1 cellular context compared by ENCODE assay signal in the genomic region with DNA sequence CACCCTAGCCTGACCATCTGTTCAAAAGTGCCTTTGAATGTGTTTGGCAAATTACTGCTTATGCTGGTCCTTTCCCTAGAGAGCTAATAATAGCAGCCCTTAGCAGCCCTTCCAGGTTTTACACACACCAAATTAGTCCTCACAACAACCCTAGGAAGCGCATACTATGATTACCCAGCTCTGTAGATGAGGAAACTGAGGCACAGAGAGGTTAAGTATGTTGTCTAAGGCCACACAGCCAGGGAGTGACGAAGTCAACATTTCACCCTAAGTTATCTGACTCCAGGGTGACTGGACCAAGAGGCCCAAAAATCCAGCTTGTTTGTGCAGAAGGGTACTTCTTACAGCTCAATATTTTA.
TF ChIP-seq lines count a peak whose summit lies in the region.

No MANE protein-coding gene starts in this region.

TF ChIP-seq in K562, 482 proteins besides CTCF, POLR2A, EP300 and RAD21 (continued from another document):
- TF ChIP-seq, protein P1, sequence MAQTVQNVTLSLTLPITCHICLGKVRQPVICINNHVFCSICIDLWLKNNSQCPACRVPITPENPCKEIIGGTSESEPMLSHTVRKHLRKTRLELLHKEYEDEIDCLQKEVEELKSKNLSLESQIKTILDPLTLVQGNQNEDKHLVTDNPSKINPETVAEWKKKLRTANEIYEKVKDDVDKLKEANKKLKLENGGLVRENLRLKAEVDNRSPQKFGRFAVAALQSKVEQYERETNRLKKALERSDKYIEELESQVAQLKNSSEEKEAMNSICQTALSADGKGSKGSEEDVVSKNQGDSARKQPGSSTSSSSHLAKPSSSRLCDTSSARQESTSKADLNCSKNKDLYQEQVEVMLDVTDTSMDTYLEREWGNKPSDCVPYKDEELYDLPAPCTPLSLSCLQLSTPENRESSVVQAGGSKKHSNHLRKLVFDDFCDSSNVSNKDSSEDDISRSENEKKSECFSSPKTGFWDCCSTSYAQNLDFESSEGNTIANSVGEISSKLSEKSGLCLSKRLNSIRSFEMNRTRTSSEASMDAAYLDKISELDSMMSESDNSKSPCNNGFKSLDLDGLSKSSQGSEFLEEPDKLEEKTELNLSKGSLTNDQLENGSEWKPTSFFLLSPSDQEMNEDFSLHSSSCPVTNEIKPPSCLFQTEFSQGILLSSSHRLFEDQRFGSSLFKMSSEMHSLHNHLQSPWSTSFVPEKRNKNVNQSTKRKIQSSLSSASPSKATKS (CRISPR knock-in tag; IDR thresholded peaks at IDR 0.05): no peak
- 0 out of 2 replicates have a peak, but pooled peaks have one; percentile 55 for TF ChIP-seq PTBP1 (IDR thresholded peaks at IDR 0.05; ENCODE audit: low read depth, low read length)
- TF ChIP-seq ZNF644 (tag; IDR thresholded peaks at IDR 0.05; ENCODE audit: low read depth): 0 out of 2 replicates have a peak, but pooled peaks have one; percentile 4
- TF ChIP-seq RCOR1 (IDR thresholded peaks at IDR 0.05; ENCODE audit: borderline replicate concordance in 1 of 2, low read depth in 2 of 2, low read length in 2 of 2): peak in 1 of 2 experiments; percentile 51; a peak in 1 of 4 replicates
- TF ChIP-seq, protein P2, sequence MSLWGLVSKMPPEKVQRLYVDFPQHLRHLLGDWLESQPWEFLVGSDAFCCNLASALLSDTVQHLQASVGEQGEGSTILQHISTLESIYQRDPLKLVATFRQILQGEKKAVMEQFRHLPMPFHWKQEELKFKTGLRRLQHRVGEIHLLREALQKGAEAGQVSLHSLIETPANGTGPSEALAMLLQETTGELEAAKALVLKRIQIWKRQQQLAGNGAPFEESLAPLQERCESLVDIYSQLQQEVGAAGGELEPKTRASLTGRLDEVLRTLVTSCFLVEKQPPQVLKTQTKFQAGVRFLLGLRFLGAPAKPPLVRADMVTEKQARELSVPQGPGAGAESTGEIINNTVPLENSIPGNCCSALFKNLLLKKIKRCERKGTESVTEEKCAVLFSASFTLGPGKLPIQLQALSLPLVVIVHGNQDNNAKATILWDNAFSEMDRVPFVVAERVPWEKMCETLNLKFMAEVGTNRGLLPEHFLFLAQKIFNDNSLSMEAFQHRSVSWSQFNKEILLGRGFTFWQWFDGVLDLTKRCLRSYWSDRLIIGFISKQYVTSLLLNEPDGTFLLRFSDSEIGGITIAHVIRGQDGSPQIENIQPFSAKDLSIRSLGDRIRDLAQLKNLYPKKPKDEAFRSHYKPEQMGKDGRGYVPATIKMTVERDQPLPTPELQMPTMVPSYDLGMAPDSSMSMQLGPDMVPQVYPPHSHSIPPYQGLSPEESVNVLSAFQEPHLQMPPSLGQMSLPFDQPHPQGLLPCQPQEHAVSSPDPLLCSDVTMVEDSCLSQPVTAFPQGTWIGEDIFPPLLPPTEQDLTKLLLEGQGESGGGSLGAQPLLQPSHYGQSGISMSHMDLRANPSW (CRISPR knock-in tag; IDR thresholded peaks at IDR 0.05): 0 out of 2 replicates have a peak, but pooled peaks have one; percentile 35
- no peak for TF ChIP-seq KLF16 (IDR thresholded peaks at IDR 0.05)
- 0 out of 2 replicates have a peak, but pooled peaks have one; percentile 40 for TF ChIP-seq ESRRA (IDR thresholded peaks at IDR 0.05; ENCODE audit: borderline replicate concordance, low read depth)
- TF ChIP-seq ADNP (tag; IDR thresholded peaks at IDR 0.05): peak; percentile 72; the same call in 1 of the 2 replicates
- TF ChIP-seq KDM1A (IDR thresholded peaks at IDR 0.05): peak; percentile 72 to 84
- TF ChIP-seq CBX3 (IDR thresholded peaks at IDR 0.05; ENCODE audit: borderline replicate concordance in 1 of 2, low read length in 2 of 2): 0 out of 3 replicates have a peak, but pooled peaks of 1 of the 2 experiments have one; percentile 12
- peak; percentile 60 for TF ChIP-seq HDAC2 (IDR thresholded peaks at IDR 0.05)
- TF ChIP-seq, protein P3, sequence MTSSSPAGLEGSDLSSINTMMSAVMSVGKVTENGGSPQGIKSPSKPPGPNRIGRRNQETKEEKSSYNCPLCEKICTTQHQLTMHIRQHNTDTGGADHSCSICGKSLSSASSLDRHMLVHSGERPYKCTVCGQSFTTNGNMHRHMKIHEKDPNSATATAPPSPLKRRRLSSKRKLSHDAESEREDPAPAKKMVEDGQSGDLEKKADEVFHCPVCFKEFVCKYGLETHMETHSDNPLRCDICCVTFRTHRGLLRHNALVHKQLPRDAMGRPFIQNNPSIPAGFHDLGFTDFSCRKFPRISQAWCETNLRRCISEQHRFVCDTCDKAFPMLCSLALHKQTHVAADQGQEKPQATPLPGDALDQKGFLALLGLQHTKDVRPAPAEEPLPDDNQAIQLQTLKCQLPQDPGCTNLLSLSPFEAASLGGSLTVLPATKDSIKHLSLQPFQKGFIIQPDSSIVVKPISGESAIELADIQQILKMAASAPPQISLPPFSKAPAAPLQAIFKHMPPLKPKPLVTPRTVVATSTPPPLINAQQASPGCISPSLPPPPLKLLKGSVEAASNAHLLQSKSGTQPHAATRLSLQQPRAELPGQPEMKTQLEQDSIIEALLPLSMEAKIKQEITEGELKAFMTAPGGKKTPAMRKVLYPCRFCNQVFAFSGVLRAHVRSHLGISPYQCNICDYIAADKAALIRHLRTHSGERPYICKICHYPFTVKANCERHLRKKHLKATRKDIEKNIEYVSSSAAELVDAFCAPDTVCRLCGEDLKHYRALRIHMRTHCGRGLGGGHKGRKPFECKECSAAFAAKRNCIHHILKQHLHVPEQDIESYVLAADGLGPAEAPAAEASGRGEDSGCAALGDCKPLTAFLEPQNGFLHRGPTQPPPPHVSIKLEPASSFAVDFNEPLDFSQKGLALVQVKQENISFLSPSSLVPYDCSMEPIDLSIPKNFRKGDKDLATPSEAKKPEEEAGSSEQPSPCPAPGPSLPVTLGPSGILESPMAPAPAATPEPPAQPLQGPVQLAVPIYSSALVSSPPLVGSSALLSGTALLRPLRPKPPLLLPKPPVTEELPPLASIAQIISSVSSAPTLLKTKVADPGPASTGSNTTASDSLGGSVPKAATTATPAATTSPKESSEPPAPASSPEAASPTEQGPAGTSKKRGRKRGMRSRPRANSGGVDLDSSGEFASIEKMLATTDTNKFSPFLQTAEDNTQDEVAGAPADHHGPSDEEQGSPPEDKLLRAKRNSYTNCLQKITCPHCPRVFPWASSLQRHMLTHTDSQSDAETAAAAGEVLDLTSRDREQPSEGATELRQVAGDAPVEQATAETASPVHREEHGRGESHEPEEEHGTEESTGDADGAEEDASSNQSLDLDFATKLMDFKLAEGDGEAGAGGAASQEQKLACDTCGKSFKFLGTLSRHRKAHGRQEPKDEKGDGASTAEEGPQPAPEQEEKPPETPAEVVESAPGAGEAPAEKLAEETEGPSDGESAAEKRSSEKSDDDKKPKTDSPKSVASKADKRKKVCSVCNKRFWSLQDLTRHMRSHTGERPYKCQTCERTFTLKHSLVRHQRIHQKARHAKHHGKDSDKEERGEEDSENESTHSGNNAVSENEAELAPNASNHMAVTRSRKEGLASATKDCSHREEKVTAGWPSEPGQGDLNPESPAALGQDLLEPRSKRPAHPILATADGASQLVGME (CRISPR knock-in tag; IDR thresholded peaks at IDR 0.05): 0 out of 2 replicates have a peak, but pooled peaks have one; percentile 20
- TF ChIP-seq, protein P4, sequence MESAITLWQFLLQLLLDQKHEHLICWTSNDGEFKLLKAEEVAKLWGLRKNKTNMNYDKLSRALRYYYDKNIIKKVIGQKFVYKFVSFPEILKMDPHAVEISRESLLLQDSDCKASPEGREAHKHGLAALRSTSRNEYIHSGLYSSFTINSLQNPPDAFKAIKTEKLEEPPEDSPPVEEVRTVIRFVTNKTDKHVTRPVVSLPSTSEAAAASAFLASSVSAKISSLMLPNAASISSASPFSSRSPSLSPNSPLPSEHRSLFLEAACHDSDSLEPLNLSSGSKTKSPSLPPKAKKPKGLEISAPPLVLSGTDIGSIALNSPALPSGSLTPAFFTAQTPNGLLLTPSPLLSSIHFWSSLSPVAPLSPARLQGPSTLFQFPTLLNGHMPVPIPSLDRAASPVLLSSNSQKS (CRISPR knock-in tag; IDR thresholded peaks at IDR 0.05): 0 out of 2 replicates have a peak, but pooled peaks have one; percentile 31
- TF ChIP-seq, protein P5, sequence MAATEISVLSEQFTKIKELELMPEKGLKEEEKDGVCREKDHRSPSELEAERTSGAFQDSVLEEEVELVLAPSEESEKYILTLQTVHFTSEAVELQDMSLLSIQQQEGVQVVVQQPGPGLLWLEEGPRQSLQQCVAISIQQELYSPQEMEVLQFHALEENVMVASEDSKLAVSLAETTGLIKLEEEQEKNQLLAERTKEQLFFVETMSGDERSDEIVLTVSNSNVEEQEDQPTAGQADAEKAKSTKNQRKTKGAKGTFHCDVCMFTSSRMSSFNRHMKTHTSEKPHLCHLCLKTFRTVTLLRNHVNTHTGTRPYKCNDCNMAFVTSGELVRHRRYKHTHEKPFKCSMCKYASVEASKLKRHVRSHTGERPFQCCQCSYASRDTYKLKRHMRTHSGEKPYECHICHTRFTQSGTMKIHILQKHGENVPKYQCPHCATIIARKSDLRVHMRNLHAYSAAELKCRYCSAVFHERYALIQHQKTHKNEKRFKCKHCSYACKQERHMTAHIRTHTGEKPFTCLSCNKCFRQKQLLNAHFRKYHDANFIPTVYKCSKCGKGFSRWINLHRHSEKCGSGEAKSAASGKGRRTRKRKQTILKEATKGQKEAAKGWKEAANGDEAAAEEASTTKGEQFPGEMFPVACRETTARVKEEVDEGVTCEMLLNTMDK (IDR thresholded peaks at IDR 0.05; ENCODE audit: borderline replicate concordance, insufficient read depth, low read depth, low read length, poor library complexity, severe bottlenecking): no peak
- no peak for TF ChIP-seq SMARCA4 (IDR thresholded peaks at IDR 0.05)
- no peak for TF ChIP-seq ZFX (CRISPR knock-in tag; IDR thresholded peaks at IDR 0.05)
- TF ChIP-seq, protein P6, sequence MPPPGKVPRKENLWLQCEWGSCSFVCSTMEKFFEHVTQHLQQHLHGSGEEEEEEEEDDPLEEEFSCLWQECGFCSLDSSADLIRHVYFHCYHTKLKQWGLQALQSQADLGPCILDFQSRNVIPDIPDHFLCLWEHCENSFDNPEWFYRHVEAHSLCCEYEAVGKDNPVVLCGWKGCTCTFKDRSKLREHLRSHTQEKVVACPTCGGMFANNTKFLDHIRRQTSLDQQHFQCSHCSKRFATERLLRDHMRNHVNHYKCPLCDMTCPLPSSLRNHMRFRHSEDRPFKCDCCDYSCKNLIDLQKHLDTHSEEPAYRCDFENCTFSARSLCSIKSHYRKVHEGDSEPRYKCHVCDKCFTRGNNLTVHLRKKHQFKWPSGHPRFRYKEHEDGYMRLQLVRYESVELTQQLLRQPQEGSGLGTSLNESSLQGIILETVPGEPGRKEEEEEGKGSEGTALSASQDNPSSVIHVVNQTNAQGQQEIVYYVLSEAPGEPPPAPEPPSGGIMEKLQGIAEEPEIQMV (tag; conservative IDR thresholded peaks at IDR 0.05; ENCODE audit: low read depth): no peak
- TF ChIP-seq SMARCA5 (IDR thresholded peaks at IDR 0.05): peak; percentile 43; the same call in 1 of the 2 replicates
- TF ChIP-seq, protein P7, sequence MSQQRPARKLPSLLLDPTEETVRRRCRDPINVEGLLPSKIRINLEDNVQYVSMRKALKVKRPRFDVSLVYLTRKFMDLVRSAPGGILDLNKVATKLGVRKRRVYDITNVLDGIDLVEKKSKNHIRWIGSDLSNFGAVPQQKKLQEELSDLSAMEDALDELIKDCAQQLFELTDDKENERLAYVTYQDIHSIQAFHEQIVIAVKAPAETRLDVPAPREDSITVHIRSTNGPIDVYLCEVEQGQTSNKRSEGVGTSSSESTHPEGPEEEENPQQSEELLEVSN (IDR thresholded peaks at IDR 0.05; ENCODE audit: borderline replicate concordance in 1 of 2, extremely low read depth in 1 of 2, insufficient read depth in 1 of 2, insufficient read length in 1 of 2, low read depth in 1 of 2, low read length in 1 of 2, poor library complexity in 1 of 2, severe bottlenecking in 1 of 2): no peak
- peak; percentile 93 for TF ChIP-seq ZFP36 (IDR thresholded peaks at IDR 0.05; ENCODE audit: low read depth, low read length, partially characterized antibody)
- TF ChIP-seq, protein P8, sequence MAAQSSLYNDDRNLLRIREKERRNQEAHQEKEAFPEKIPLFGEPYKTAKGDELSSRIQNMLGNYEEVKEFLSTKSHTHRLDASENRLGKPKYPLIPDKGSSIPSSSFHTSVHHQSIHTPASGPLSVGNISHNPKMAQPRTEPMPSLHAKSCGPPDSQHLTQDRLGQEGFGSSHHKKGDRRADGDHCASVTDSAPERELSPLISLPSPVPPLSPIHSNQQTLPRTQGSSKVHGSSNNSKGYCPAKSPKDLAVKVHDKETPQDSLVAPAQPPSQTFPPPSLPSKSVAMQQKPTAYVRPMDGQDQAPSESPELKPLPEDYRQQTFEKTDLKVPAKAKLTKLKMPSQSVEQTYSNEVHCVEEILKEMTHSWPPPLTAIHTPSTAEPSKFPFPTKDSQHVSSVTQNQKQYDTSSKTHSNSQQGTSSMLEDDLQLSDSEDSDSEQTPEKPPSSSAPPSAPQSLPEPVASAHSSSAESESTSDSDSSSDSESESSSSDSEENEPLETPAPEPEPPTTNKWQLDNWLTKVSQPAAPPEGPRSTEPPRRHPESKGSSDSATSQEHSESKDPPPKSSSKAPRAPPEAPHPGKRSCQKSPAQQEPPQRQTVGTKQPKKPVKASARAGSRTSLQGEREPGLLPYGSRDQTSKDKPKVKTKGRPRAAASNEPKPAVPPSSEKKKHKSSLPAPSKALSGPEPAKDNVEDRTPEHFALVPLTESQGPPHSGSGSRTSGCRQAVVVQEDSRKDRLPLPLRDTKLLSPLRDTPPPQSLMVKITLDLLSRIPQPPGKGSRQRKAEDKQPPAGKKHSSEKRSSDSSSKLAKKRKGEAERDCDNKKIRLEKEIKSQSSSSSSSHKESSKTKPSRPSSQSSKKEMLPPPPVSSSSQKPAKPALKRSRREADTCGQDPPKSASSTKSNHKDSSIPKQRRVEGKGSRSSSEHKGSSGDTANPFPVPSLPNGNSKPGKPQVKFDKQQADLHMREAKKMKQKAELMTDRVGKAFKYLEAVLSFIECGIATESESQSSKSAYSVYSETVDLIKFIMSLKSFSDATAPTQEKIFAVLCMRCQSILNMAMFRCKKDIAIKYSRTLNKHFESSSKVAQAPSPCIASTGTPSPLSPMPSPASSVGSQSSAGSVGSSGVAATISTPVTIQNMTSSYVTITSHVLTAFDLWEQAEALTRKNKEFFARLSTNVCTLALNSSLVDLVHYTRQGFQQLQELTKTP (IDR thresholded peaks at IDR 0.05; ENCODE audit: low read depth in 1 of 2, partially characterized antibody in 2 of 2): no peak
